Comparison of ENCODE assay signal across 8 cellular contexts in genomic region chr1:148150945-148151879, GRCh38. TPM values are rescaled to one million over a fixed set of nuclear protein-coding genes. Genes with fewer than 3 reads are reported as not detected.
DNase-seq lines count a peak whose midpoint lies in the region; ATAC-seq, FAIRE-seq and TF ChIP-seq lines count a peak whose summit lies in the region.
"Not testable (repeated sequence)": the region's sequence is repeated elsewhere in the genome, so short reads cannot be mapped to it uniquely, and the experiment has no call there.

No MANE protein-coding gene starts in this region.

- H3K18ac ChIP-seq in H1 (ENCODE audit: extremely low read depth, low read length), result not testable (repeated sequence)

- peak overlapping the region in 3 of 4 experiments; percentile 31 to 69 (median 54); a peak in 4 of 7 replicates for H3K9ac ChIP-seq in H1 (replicated peaks in 1 of 4; ENCODE audit: extremely low read depth in 1 of 4, low read depth in 3 of 4, low read length in 3 of 4)

- not testable (repeated sequence) for H3K27ac ChIP-seq in CD4-positive, alpha-beta T cell (ENCODE audit: low read depth, low read length); H1 (ENCODE audit: low read depth, low read length)
- peak overlapping the region; percentile 33 to 74 for H3K27ac ChIP-seq in left lung
- peak overlapping the region in 19 of 21 experiments; percentile 28 to 83 (median 75) for H3K27ac ChIP-seq in skin epidermis

- not testable (repeated sequence) for H2BK5ac ChIP-seq in H1 (ENCODE audit: low read depth, low read length)

- peaks cover 21% of the 10 kb centered on the region for H3K4me1 Mint-ChIP-seq in CD4-positive, alpha-beta T cell (ENCODE audit: low read depth)
- not testable (repeated sequence) for H3K4me1 Mint-ChIP-seq in activated CD8-positive, alpha-beta memory T cell treated with anti-CD3 and anti-CD28 coated beads, Interleukin-2, amount 10 ng/mL, durations not matched to agents 7 days and 5 days

- peak overlapping the region; percentile 99 for H3K4me3 Mint-ChIP-seq in CD4-positive, alpha-beta T cell
- H3K4me3 Mint-ChIP-seq in activated CD8-positive, alpha-beta memory T cell treated with anti-CD3 and anti-CD28 coated beads, Interleukin-2, amount 10 ng/mL, durations not matched to agents 7 days and 5 days, result peak overlapping the region; percentile 89

- H3K4me1 ChIP-seq in H1 (replicated peaks in 1 of 4; ENCODE audit: control insufficient read depth in 3 of 4, insufficient read depth in 4 of 4, low read length in 3 of 4); left lung: not testable (repeated sequence)

- not testable (repeated sequence) for H2BK12ac ChIP-seq in H1 (ENCODE audit: low read depth, low read length)

- TF ChIP-seq EP300 in H1 (IDR thresholded peaks at IDR 0.05; ENCODE audit: borderline replicate concordance in 1 of 2, low read depth in 2 of 2, low read length in 2 of 2), result not testable (repeated sequence)

- H3K4me3 ChIP-seq in H1 (ENCODE audit: extremely low read depth in 1 of 4, insufficient read depth in 2 of 4, low read depth in 3 of 4, low read length in 4 of 4) (peak overlapping the region; percentile 48 to 78 (median 52)), left lung (peak overlapping the region; percentile 50 to 73), skin epidermis (peak overlapping the region; percentile 45 to 77 (median 65))

- H3K23ac ChIP-seq in H1 (ENCODE audit: insufficient read length), result not testable (repeated sequence)

- H3K4ac ChIP-seq in H1 (replicated peaks; ENCODE audit: insufficient read length, low read depth, low read length), result not testable (repeated sequence)

- intact Hi-C loops in CD4-positive, alpha-beta T cell (cut with DNase I, micrococcal nuclease); left lung (cut with DNase I): not testable (repeated sequence)

- not testable (repeated sequence) for H3K9me3 ChIP-seq in CD4-positive, alpha-beta T cell (ENCODE audit: control insufficient read depth, low read length); H1 (ENCODE audit: insufficient read depth in 2 of 2, low read depth in 1 of 2, low read length in 1 of 2); left lung

- H2BK15ac ChIP-seq in H1 (ENCODE audit: low read length), result not testable (repeated sequence)

- H3K27ac Mint-ChIP-seq in CD4-positive, alpha-beta T cell, result peak overlapping the region; percentile 90
- not testable (repeated sequence) for H3K27ac Mint-ChIP-seq in activated CD8-positive, alpha-beta memory T cell treated with anti-CD3 and anti-CD28 coated beads, Interleukin-2, amount 10 ng/mL, durations not matched to agents 7 days and 5 days

- not testable (repeated sequence) for H4K8ac ChIP-seq in H1 (ENCODE audit: extremely low read depth, insufficient read depth, low read length)

- not testable (repeated sequence) for H2BK20ac ChIP-seq in H1 (ENCODE audit: low read length)

- not testable (repeated sequence) for TF ChIP-seq RAD21 in H1 (IDR thresholded peaks at IDR 0.05 in 1 of 2, conservative IDR thresholded peaks at IDR 0.05 in 1 of 2; ENCODE audit: low read depth in 2 of 2, low read length in 2 of 2)

- not testable (repeated sequence) for H2BK120ac ChIP-seq in H1 (replicated peaks; ENCODE audit: low read depth, low read length)

- not testable (repeated sequence) for H2AFZ ChIP-seq in H1 (ENCODE audit: low read length)

- TF ChIP-seq CTCF in CD4-positive, alpha-beta T cell (IDR thresholded peaks at IDR 0.05); H1 (IDR thresholded peaks at IDR 0.05; ENCODE audit: control extremely low read depth in 1 of 3, insufficient read depth in 1 of 3, low read depth in 1 of 3, low read length in 3 of 3); left lung (IDR thresholded peaks at IDR 0.05): not testable (repeated sequence)

- peak; percentile 13 for ATAC-seq in CD4-positive, alpha-beta T cell (ENCODE audit: poor library complexity)
- peak; percentile 6 for ATAC-seq in GM19452 (IDR thresholded peaks at IDR 0.05; ENCODE audit: unreplicated experiment)
- ATAC-seq in HG03103 (IDR thresholded peaks at IDR 0.05; ENCODE audit: low read depth, unreplicated experiment), result peak; percentile 7
- peak; percentile 29 for ATAC-seq in activated CD8-positive, alpha-beta memory T cell treated with anti-CD3 and anti-CD28 coated beads, Interleukin-2, amount 10 ng/mL, durations not matched to agents 7 days and 5 days
- peak; percentile 79 for ATAC-seq in left lung

- CTCF ChIA-PET in CD4-positive, alpha-beta T cell (lab: Charles Lee); activated CD8-positive, alpha-beta memory T cell treated with anti-CD3 and anti-CD28 coated beads, Interleukin-2, amount 10 ng/mL, durations not matched to agents 7 days and 5 days (lab: Charles Lee); H1 (lab: Charles Lee; ENCODE audit: partially characterized antibody): not testable (repeated sequence)

- H3K23me2 ChIP-seq in H1 (ENCODE audit: low read depth, low read length), result not testable (repeated sequence)

- H3K36me3 Mint-ChIP-seq in CD4-positive, alpha-beta T cell (ENCODE audit: low read depth); activated CD8-positive, alpha-beta memory T cell treated with anti-CD3 and anti-CD28 coated beads, Interleukin-2, amount 10 ng/mL, durations not matched to agents 7 days and 5 days: not testable (repeated sequence)

- peak in 3 of 10 experiments; percentile 2 to 28 (median 19) for DNase-seq in CD4-positive, alpha-beta T cell
- DNase-seq in NCI-H510A treated with DMSO at 0.1 percent for 48 hours (lab: John Stamatoyannopoulos, UW) (peak; percentile 2), H1 (ENCODE audit: low read depth in 1 of 2, low spot score in 2 of 2) (peak in 1 of 2 experiments; percentile 58), left lung (peak in 1 of 2 donors; percentile 87)
- DNase-seq in activated CD8-positive, alpha-beta memory T cell treated with anti-CD3 and anti-CD28 coated beads, Interleukin-2, amount 10 ng/mL, durations not matched to agents 7 days and 5 days, result peak; percentile 44

- H3K9me3 Mint-ChIP-seq in CD4-positive, alpha-beta T cell; activated CD8-positive, alpha-beta memory T cell treated with anti-CD3 and anti-CD28 coated beads, Interleukin-2, amount 10 ng/mL, durations not matched to agents 7 days and 5 days (ENCODE audit: low read depth): not testable (repeated sequence)

- not testable (repeated sequence) for H3K36me3 ChIP-seq in H1 (ENCODE audit: control insufficient read depth in 2 of 4, insufficient read depth in 4 of 4, low read length in 3 of 4); left lung

- H2AK5ac ChIP-seq in H1 (ENCODE audit: low read depth, low read length), result not testable (repeated sequence)

- H3K79me2 ChIP-seq in H1 (ENCODE audit: control insufficient read depth in 1 of 2, insufficient read depth in 2 of 2, low read length in 2 of 2), result not testable (repeated sequence)

- not testable (repeated sequence) for H4K20me1 ChIP-seq in H1 (replicated peaks in 1 of 2; ENCODE audit: control insufficient read depth in 1 of 2, insufficient read depth in 2 of 2, low read length in 2 of 2)

- not testable (repeated sequence) for H3K27me3 ChIP-seq in CD4-positive, alpha-beta T cell (ENCODE audit: control insufficient read depth, insufficient read depth, low read length); H1 (replicated peaks in 1 of 4; ENCODE audit: control insufficient read depth in 3 of 4, extremely low read depth in 1 of 4, insufficient read depth in 3 of 4, low read length in 3 of 4); left lung

- not testable (repeated sequence) for H3K79me1 ChIP-seq in H1 (ENCODE audit: low read depth, low read length)

- H3K14ac ChIP-seq in H1 (ENCODE audit: insufficient read length), result not testable (repeated sequence)

- TF ChIP-seq POLR2A in H1 (IDR thresholded peaks at IDR 0.05; ENCODE audit: control extremely low read depth in 1 of 2, low read depth in 2 of 2, low read length in 2 of 2), result not testable (repeated sequence)

- FAIRE-seq in H1 (lab: Jason Lieb, UNC), result not testable (repeated sequence)

- H3K4me2 ChIP-seq in H1 (ENCODE audit: insufficient read depth in 1 of 2, low read depth in 2 of 2, low read length in 2 of 2), result peak overlapping the region; percentile 71 to 77

- not testable (repeated sequence) for H4K5ac ChIP-seq in H1 (ENCODE audit: insufficient read length, low read depth, low read length)

- not testable (repeated sequence) for H3K56ac ChIP-seq in H1 (replicated peaks; ENCODE audit: insufficient read length, low read depth, low read length)

- POLR2A ChIA-PET in CD4-positive, alpha-beta T cell (lab: Charles Lee), result not testable (repeated sequence)
- POLR2A ChIA-PET in H1 (lab: Charles Lee; ENCODE audit: partially characterized antibody), result interaction anchor here (0.8 kb wide), 1 partner anchor 112 kb away, joined by 4 read pairs; no protein-coding TSS in a partner anchor

- not testable (repeated sequence) for H4K91ac ChIP-seq in H1 (replicated peaks; ENCODE audit: insufficient read length, low read length)

- 6% methylated on average over 37 of the region's 63 CpGs; no CpG with 5 or more reads in 1 of the 2 experiments for WGBS in H1 (ENCODE audit: extremely low coverage in 1 of 2, insufficient coverage in 1 of 2, insufficient read length in 1 of 2, insufficient replicate concordance in 2 of 2, low coverage in 1 of 2, low lambda C conversion rate in 2 of 2, missing lambda C conversion rate in 1 of 2), 2 experiments

- not testable (repeated sequence) for H3K27me3 Mint-ChIP-seq in CD4-positive, alpha-beta T cell
- H3K27me3 Mint-ChIP-seq in activated CD8-positive, alpha-beta memory T cell treated with anti-CD3 and anti-CD28 coated beads, Interleukin-2, amount 10 ng/mL, durations not matched to agents 7 days and 5 days, result peaks cover 13% of the 10 kb centered on the region

TF ChIP-seq in H1, 55 proteins besides CTCF, POLR2A, EP300 and RAD21:
- TF ChIP-seq KDM4A (IDR thresholded peaks at IDR 0.05; ENCODE audit: low read depth, low read length, severe bottlenecking), result peak; percentile 50
- peak; percentile 47 for TF ChIP-seq ASH2L (IDR thresholded peaks at IDR 0.05; ENCODE audit: low read length)

RNA-seq across cellular contexts. Expression of gene NBPF11, which starts 0.9 kb away (rescaled TPM):
- 10 to 100 TPM; 15.6 to 16.1 TPM for total RNA-seq in CD4-positive, alpha-beta T cell
- total RNA-seq in activated CD8-positive, alpha-beta memory T cell treated with anti-CD3 and anti-CD28 coated beads, Interleukin-2, amount 10 ng/mL, durations not matched to agents 7 days and 5 days, result 1 to 10 TPM; 7.4 to 9.6 TPM
- total RNA-seq in H1 (2021; fragmentation: NEBNext Ultra II Directional; extraction: Animal tissue kit (Norgen Biotek cat#: 25700)), result 7.3 and 8.7 TPM in 2 replicates
- 6.7 and 9.2 TPM in 2 replicates for polyA plus RNA-seq in H1 (2011; rRNA removed)
- polyA plus RNA-seq in H1 (2011; cell fraction: cytosol; rRNA removed), result 8.0 TPM
- 24.7 TPM for polyA plus RNA-seq in H1 (2011; cell fraction: nucleus; rRNA removed)
- 6.8 to 9.9 TPM (median 9.1 TPM) in 4 replicates for polyA plus RNA-seq in H1 (2012, experiment 1 of 2)
- 0.54 TPM for polyA plus RNA-seq in H1 (2012, experiment 2 of 2)
- 8.2 TPM for polyA plus RNA-seq in H1 (2013, experiment 1 of 2)
- polyA plus RNA-seq in H1 (2013, experiment 2 of 2), result 7.3 TPM
- polyA minus RNA-seq in H1 (2011; rRNA and poly(A)+ RNA removed), result 6.8 and 9.4 TPM in 2 replicates
- polyA minus RNA-seq in H1 (2011; cell fraction: cytosol; rRNA and poly(A)+ RNA removed), result 3.9 TPM
- polyA minus RNA-seq in H1 (2011; cell fraction: nucleus; rRNA and poly(A)+ RNA removed), result 12.8 TPM
- total RNA-seq in left lung, result 1 to 10 TPM; 8.1 to 8.6 TPM

Comparison
In these comparisons a context has a peak if more than half of its experiments do, and no peak if none do; other contexts are left out.
1. ATAC-seq: peak in every context shown above with its lines; median percentile 79 in left lung; 29 in activated CD8-positive, alpha-beta memory T cell treated with anti-CD3 and anti-CD28 coated beads, Interleukin-2, amount 10 ng/mL, durations not matched to agents 7 days and 5 days; 13 in CD4-positive, alpha-beta T cell; 7 in HG03103; 6 in GM19452.